16 cellular contexts compared by ENCODE assay signal in genomic region chr17:80308672-80309517, GRCh38. TPM values are rescaled to one million over a fixed set of nuclear protein-coding genes. Genes with fewer than 3 reads are reported as not detected.
DNase-seq lines count a peak whose midpoint lies in the region; ATAC-seq and TF ChIP-seq lines count a peak whose summit lies in the region.
"Had no signal": no experiment of that assay in that cellular context is flagged by ENCODE, and none has a peak within 500 bp of the region (broad histone marks: within the 10 kb centered on the region; RNA-seq: fewer than 3 reads in every experiment).

No MANE protein-coding gene starts in this region.

- no peak for DNase-seq in activated naive CD4-positive, alpha-beta T cell treated with anti-CD3 and anti-CD28 coated beads, Interleukin-2, amount 10 ng/mL, durations not matched to agents 7 days and 5 days
- no peak for DNase-seq in activated CD4-positive, alpha-beta memory T cell treated with anti-CD3 and anti-CD28 coated beads, Interleukin-2, amount 10 ng/mL, durations not matched to agents 7 days and 5 days
- DNase-seq in fibroblast of villous mesenchyme (ENCODE audit: low read depth): peak; percentile 80
- DNase-seq in stimulated activated naive CD8-positive, alpha-beta T cell treated with anti-CD3 and anti-CD28 coated beads, Interleukin-15, amount 100 ng/mL, for 72 hours: no peak
- no peak for DNase-seq in NCI-H345 (lab: John Stamatoyannopoulos, UW)
- DNase-seq: activated CD8-positive, alpha-beta memory T cell treated with anti-CD3 and anti-CD28 coated beads, Interleukin-2, amount 10 ng/mL, durations not matched to agents 7 days and 5 days; COR-L47; KG1; NCI-H1105 treated with DMSO at 0.1 percent for 48 hours; SJCRH30 had no signal

- H3K27me3 Mint-ChIP-seq in activated naive CD4-positive, alpha-beta T cell treated with anti-CD3 and anti-CD28 coated beads, Interleukin-2, amount 50 U/mL, for 24 hours: no peaks in the 10 kb centered on the region
- no peaks in the 10 kb centered on the region for H3K27me3 Mint-ChIP-seq in activated naive CD4-positive, alpha-beta T cell treated with anti-CD3 and anti-CD28 coated beads, Interleukin-2, amount 10 ng/mL, durations not matched to agents 7 days and 5 days
- no peaks in the 10 kb centered on the region for H3K27me3 Mint-ChIP-seq in activated CD4-positive, alpha-beta memory T cell treated with anti-CD3 and anti-CD28 coated beads, Interleukin-2, amount 10 ng/mL, durations not matched to agents 7 days and 5 days
- no peaks in the 10 kb centered on the region for H3K27me3 Mint-ChIP-seq in stimulated activated naive CD8-positive, alpha-beta T cell treated with anti-CD3 and anti-CD28 coated beads, Interleukin-15, amount 100 ng/mL, for 72 hours
- H3K27me3 Mint-ChIP-seq: activated CD8-positive, alpha-beta memory T cell treated with anti-CD3 and anti-CD28 coated beads, Interleukin-2, amount 10 ng/mL, durations not matched to agents 7 days and 5 days; dendritic cell treated with granulocyte-macrophage colony-stimulating factor and Interleukin-4, amounts not matched to agents 40 ng/mL and 50 ng/mL, for 4 days had no signal

- ATAC-seq in stimulated activated naive CD8-positive, alpha-beta T cell treated with anti-CD3 and anti-CD28 coated beads, Interleukin-15, amount 100 ng/mL, for 72 hours: no peak
- ATAC-seq in GM18517 (IDR thresholded peaks at IDR 0.05; ENCODE audit: unreplicated experiment) (no peak), GM21737 (IDR thresholded peaks at IDR 0.05; ENCODE audit: unreplicated experiment) (no peak)
- ATAC-seq: activated CD8-positive, alpha-beta memory T cell treated with anti-CD3 and anti-CD28 coated beads, Interleukin-2, amount 10 ng/mL, durations not matched to agents 7 days and 5 days; left lobe of liver had no signal

- no peak overlapping the region for H3K4me3 Mint-ChIP-seq in activated naive CD4-positive, alpha-beta T cell treated with anti-CD3 and anti-CD28 coated beads, Interleukin-2, amount 50 U/mL, for 24 hours
- no peak overlapping the region for H3K4me3 Mint-ChIP-seq in activated naive CD4-positive, alpha-beta T cell treated with anti-CD3 and anti-CD28 coated beads, Interleukin-2, amount 10 ng/mL, durations not matched to agents 7 days and 5 days
- no peak overlapping the region for H3K4me3 Mint-ChIP-seq in activated CD4-positive, alpha-beta memory T cell treated with anti-CD3 and anti-CD28 coated beads, Interleukin-2, amount 10 ng/mL, durations not matched to agents 7 days and 5 days
- no peak overlapping the region for H3K4me3 Mint-ChIP-seq in stimulated activated naive CD8-positive, alpha-beta T cell treated with anti-CD3 and anti-CD28 coated beads, Interleukin-15, amount 100 ng/mL, for 72 hours
- H3K4me3 Mint-ChIP-seq: activated CD8-positive, alpha-beta memory T cell treated with anti-CD3 and anti-CD28 coated beads, Interleukin-2, amount 10 ng/mL, durations not matched to agents 7 days and 5 days; dendritic cell treated with granulocyte-macrophage colony-stimulating factor and Interleukin-4, amounts not matched to agents 40 ng/mL and 50 ng/mL, for 4 days had no signal

- H3K36me3 Mint-ChIP-seq in activated naive CD4-positive, alpha-beta T cell treated with anti-CD3 and anti-CD28 coated beads, Interleukin-2, amount 50 U/mL, for 24 hours: peaks cover 27% of the 10 kb centered on the region
- H3K36me3 Mint-ChIP-seq in activated naive CD4-positive, alpha-beta T cell treated with anti-CD3 and anti-CD28 coated beads, Interleukin-2, amount 10 ng/mL, durations not matched to agents 7 days and 5 days: peaks cover 69% of the 10 kb centered on the region
- H3K36me3 Mint-ChIP-seq in activated CD4-positive, alpha-beta memory T cell treated with anti-CD3 and anti-CD28 coated beads, Interleukin-2, amount 10 ng/mL, durations not matched to agents 7 days and 5 days (ENCODE audit: low read depth): peaks cover 86% of the 10 kb centered on the region

- H3K27ac Mint-ChIP-seq in activated naive CD4-positive, alpha-beta T cell treated with anti-CD3 and anti-CD28 coated beads, Interleukin-2, amount 50 U/mL, for 24 hours: peak overlapping the region; percentile 76
- no peak overlapping the region for H3K27ac Mint-ChIP-seq in activated naive CD4-positive, alpha-beta T cell treated with anti-CD3 and anti-CD28 coated beads, Interleukin-2, amount 10 ng/mL, durations not matched to agents 7 days and 5 days
- H3K27ac Mint-ChIP-seq in activated CD4-positive, alpha-beta memory T cell treated with anti-CD3 and anti-CD28 coated beads, Interleukin-2, amount 10 ng/mL, durations not matched to agents 7 days and 5 days: peak overlapping the region; percentile 21
- H3K27ac Mint-ChIP-seq in stimulated activated naive CD8-positive, alpha-beta T cell treated with anti-CD3 and anti-CD28 coated beads, Interleukin-15, amount 100 ng/mL, for 72 hours: peak overlapping the region; percentile 89 to 94
- H3K27ac Mint-ChIP-seq: activated CD8-positive, alpha-beta memory T cell treated with anti-CD3 and anti-CD28 coated beads, Interleukin-2, amount 10 ng/mL, durations not matched to agents 7 days and 5 days; dendritic cell treated with granulocyte-macrophage colony-stimulating factor and Interleukin-4, amounts not matched to agents 40 ng/mL and 50 ng/mL, for 4 days had no signal

- no peaks in the 10 kb centered on the region for H3K4me1 Mint-ChIP-seq in activated naive CD4-positive, alpha-beta T cell treated with anti-CD3 and anti-CD28 coated beads, Interleukin-2, amount 50 U/mL, for 24 hours
- no peaks in the 10 kb centered on the region for H3K4me1 Mint-ChIP-seq in activated naive CD4-positive, alpha-beta T cell treated with anti-CD3 and anti-CD28 coated beads, Interleukin-2, amount 10 ng/mL, durations not matched to agents 7 days and 5 days
- peaks cover 29% of the 10 kb centered on the region for H3K4me1 Mint-ChIP-seq in activated CD4-positive, alpha-beta memory T cell treated with anti-CD3 and anti-CD28 coated beads, Interleukin-2, amount 10 ng/mL, durations not matched to agents 7 days and 5 days
- peaks cover 12% of the 10 kb centered on the region for H3K4me1 Mint-ChIP-seq in stimulated activated naive CD8-positive, alpha-beta T cell treated with anti-CD3 and anti-CD28 coated beads, Interleukin-15, amount 100 ng/mL, for 72 hours

- no peak for TF ChIP-seq CTCF in fibroblast of villous mesenchyme (IDR thresholded peaks at IDR 0.05; ENCODE audit: insufficient read depth, low read depth, low read length)

- no peaks in the 10 kb centered on the region for H3K9me3 Mint-ChIP-seq in activated naive CD4-positive, alpha-beta T cell treated with anti-CD3 and anti-CD28 coated beads, Interleukin-2, amount 50 U/mL, for 24 hours
- H3K9me3 Mint-ChIP-seq in activated naive CD4-positive, alpha-beta T cell treated with anti-CD3 and anti-CD28 coated beads, Interleukin-2, amount 10 ng/mL, durations not matched to agents 7 days and 5 days: peaks cover 3% of the 10 kb centered on the region
- H3K9me3 Mint-ChIP-seq in activated CD4-positive, alpha-beta memory T cell treated with anti-CD3 and anti-CD28 coated beads, Interleukin-2, amount 10 ng/mL, durations not matched to agents 7 days and 5 days: no peaks in the 10 kb centered on the region
- H3K9me3 Mint-ChIP-seq in stimulated activated naive CD8-positive, alpha-beta T cell treated with anti-CD3 and anti-CD28 coated beads, Interleukin-15, amount 100 ng/mL, for 72 hours: peaks cover 4 to 16% of the 10 kb centered on the region in 2 donors

- POLR2A ChIA-PET in activated CD4-positive, alpha-beta memory T cell treated with anti-CD3 and anti-CD28 coated beads, Interleukin-2, amount 10 ng/mL, durations not matched to agents 7 days and 5 days (lab: Charles Lee): interaction anchor here (3.6 to 5.2 kb wide), 3 partner anchors 10 to 14 kb away, joined by 16 to 22 read pairs (median 16); no protein-coding TSS in a partner anchor

- CTCF ChIA-PET in activated naive CD4-positive, alpha-beta T cell treated with anti-CD3 and anti-CD28 coated beads, Interleukin-2, amount 10 ng/mL, durations not matched to agents 7 days and 5 days (lab: Charles Lee): no interaction called here
- CTCF ChIA-PET in activated CD4-positive, alpha-beta memory T cell treated with anti-CD3 and anti-CD28 coated beads, Interleukin-2, amount 10 ng/mL, durations not matched to agents 7 days and 5 days (lab: Charles Lee): no interaction called here

- no peak overlapping the region for H3K4me3 ChIP-seq in fibroblast of villous mesenchyme (ENCODE audit: low read depth, low read length)
- H3K4me3 ChIP-seq: SJCRH30, thoracic aorta had no signal

RNA-seq across cellular contexts. Expression of gene RNF213, which starts 48.2 kb away (rescaled TPM):
- 100 to 1,000 TPM; 787 to 849 TPM for total RNA-seq in activated CD4-positive, alpha-beta memory T cell treated with anti-CD3 and anti-CD28 coated beads, Interleukin-2, amount 10 ng/mL, durations not matched to agents 7 days and 5 days
- 143 and 198 TPM in 2 replicates for total RNA-seq in fibroblast of villous mesenchyme
